8 cellular contexts compared by ENCODE assay signal in genomic region chr9:127805620-127806019, GRCh38. TPM values are rescaled to one million over a fixed set of nuclear protein-coding genes. Genes with fewer than 3 reads are reported as not detected.
A peak's percentile ranks its signal among the peaks of the same experiment; 100 is the strongest.
DNase-seq lines count a peak whose midpoint lies in the region; ATAC-seq and TF ChIP-seq lines count a peak whose summit lies in the region.

No MANE protein-coding gene starts in this region.

- in situ Hi-C loops in transverse colon (cut with MboI; ENCODE audit: low pct_ligation_motif_present in 1 of 4, low pct_unique_long_range_greater_than_20kb in 1 of 4, low sequenced_read_pairs in 3 of 4), result no loop called here

- DNase-seq in heart right ventricle (no peak), left ventricle myocardium superior (no peak), OCI-M1 (lab: John Stamatoyannopoulos, UW) (peak; percentile 35), transverse colon (peak; percentile 54), prostate gland (ENCODE audit: low spot score) (no peak), thyroid gland (no peak)
- DNase-seq in effector CD8-positive, alpha-beta T cell (lab: John Stamatoyannopoulos, UW), result peak; percentile 6

- H3K4me1 ChIP-seq in heart right ventricle, result peaks cover 12 to 57% (median 28%) of the 10 kb centered on the region in 9 donors
- H3K4me1 ChIP-seq in transverse colon, result peaks cover 21 to 38% (median 36%) of the 10 kb centered on the region in 4 donors
- peaks cover 16% of the 10 kb centered on the region for H3K4me1 ChIP-seq in prostate gland (replicated peaks)
- H3K4me1 ChIP-seq in thyroid gland, result peaks cover 11 to 28% of the 10 kb centered on the region in 2 donors

- H3K4me3 ChIP-seq in heart right ventricle (no peak overlapping the region), transverse colon (no peak overlapping the region), prostate gland (no peak overlapping the region), thyroid gland (replicated peaks in 1 of 3) (no peak overlapping the region)

- H3K36me3 ChIP-seq in heart right ventricle, result peaks cover 0 to 58% (median 15%) of the 10 kb centered on the region in 9 donors
- H3K36me3 ChIP-seq in transverse colon, result no peaks in the 10 kb centered on the region
- peaks cover 0 to 5% of the 10 kb centered on the region in 2 donors for H3K36me3 ChIP-seq in prostate gland
- peaks cover 14 to 22% of the 10 kb centered on the region in 2 donors for H3K36me3 ChIP-seq in thyroid gland

- intact Hi-C loops in heart right ventricle (cut with DNase I) (loop anchor here in 2 of 10 donors (5.0 to 10.0 kb wide), 3 partner anchors 67 to 112 kb away; partner anchors contain the start of gene ST6GALNAC4 (in 2 of the 2)), left ventricle myocardium superior (cut with micrococcal nuclease) (no loop called here), transverse colon (cut with DNase I; ENCODE audit: low total_unique reads) (no loop called here), prostate gland (cut with DNase I) (no loop called here), thyroid gland (cut with DNase I) (no loop called here)

- TF ChIP-seq POLR2A in transverse colon (IDR thresholded peaks at IDR 0.05) (no peak), prostate gland (IDR thresholded peaks at IDR 0.05) (no peak), thyroid gland (IDR thresholded peaks at IDR 0.05) (no peak)

- H3K27ac ChIP-seq in heart right ventricle (no peak overlapping the region), transverse colon (no peak overlapping the region), prostate gland (no peak overlapping the region), thyroid gland (no peak overlapping the region)

- peak in 6 of 9 donors; percentile 24 to 45 (median 33) for TF ChIP-seq CTCF in heart right ventricle (IDR thresholded peaks at IDR 0.05)
- peak in 3 of 5 experiments; percentile 11 to 29 (median 28) for TF ChIP-seq CTCF in transverse colon (IDR thresholded peaks at IDR 0.05)
- peak in 1 of 4 experiments; percentile 20 for TF ChIP-seq CTCF in prostate gland (IDR thresholded peaks at IDR 0.05)
- peak in 1 of 6 experiments; percentile 21 for TF ChIP-seq CTCF in thyroid gland (IDR thresholded peaks at IDR 0.05)

- ATAC-seq in heart right ventricle, result no peak
- no peak for ATAC-seq in left ventricle myocardium superior
- no peak for ATAC-seq in GM19467 (IDR thresholded peaks at IDR 0.05; ENCODE audit: unreplicated experiment)

- WGBS in heart right ventricle, 2 donors, result 78 to 83% methylated on average over 8 of the region's 8 CpGs
- WGBS in transverse colon (ENCODE audit: low coverage in 1 of 2), 2 donors, result 79 to 80% methylated on average over 4 to 8 of the region's 8 CpGs
- 82% methylated on average over 8 of the region's 8 CpGs for WGBS in prostate gland
- 71 to 75% methylated on average over 8 of the region's 8 CpGs for WGBS in thyroid gland, 2 donors

- no peak for TF ChIP-seq EP300 in transverse colon (IDR thresholded peaks at IDR 0.05; ENCODE audit: low read depth)

- H3K27me3 ChIP-seq in heart right ventricle (no peaks in the 10 kb centered on the region), transverse colon (no peaks in the 10 kb centered on the region), prostate gland (replicated peaks; ENCODE audit: insufficient read depth) (no peaks in the 10 kb centered on the region), thyroid gland (no peaks in the 10 kb centered on the region)

- no peaks in the 10 kb centered on the region for H3K9me3 ChIP-seq in heart right ventricle
- H3K9me3 ChIP-seq in transverse colon, result no peaks in the 10 kb centered on the region
- no peaks in the 10 kb centered on the region for H3K9me3 ChIP-seq in prostate gland
- H3K9me3 ChIP-seq in thyroid gland, result no peaks in the 10 kb centered on the region

RNA-seq across cellular contexts. Expression of gene FPGS, which starts 2.9 kb away (rescaled TPM):
- total RNA-seq in heart right ventricle (10 to 100 TPM; 40.2 to 58.5 (median 46.5) TPM), left ventricle myocardium superior (31.9 TPM), transverse colon (100 to 1,000 TPM in 1 of 4 donors, 10 to 100 TPM in 3; 31.4 to 144 (median 74.8) TPM), prostate gland (100 to 1,000 TPM; 117 TPM), thyroid gland (10 to 100 TPM; 58.5 to 78.0 (median 62.1) TPM)
- 10 to 100 TPM; 40.7 to 45.5 TPM for polyA plus RNA-seq in heart right ventricle

RNA-seq across cellular contexts. Expression of gene CDK9, which starts 19.8 kb away (rescaled TPM):
- total RNA-seq in heart right ventricle, result 10 to 100 TPM; 30.9 to 59.0 (median 44.1) TPM
- polyA plus RNA-seq in heart right ventricle, result 10 to 100 TPM; 32.5 to 47.7 TPM
- 48.4 TPM for total RNA-seq in left ventricle myocardium superior
- 10 to 100 TPM; 32.6 to 78.9 (median 49.3) TPM for total RNA-seq in transverse colon
- 100 to 1,000 TPM in 1 of 2 donors, 10 to 100 TPM in 1; 60.3 to 130 TPM for total RNA-seq in prostate gland
- 10 to 100 TPM; 47.5 to 85.2 (median 78.3) TPM for total RNA-seq in thyroid gland

RNA-seq across cellular contexts. Expression of gene SH2D3C, which starts 27.2 kb away (rescaled TPM):
- total RNA-seq in heart right ventricle, result 10 to 100 TPM; 10.9 to 26.0 (median 17.7) TPM
- 10 to 100 TPM; 30.1 to 36.7 TPM for polyA plus RNA-seq in heart right ventricle
- 18.3 TPM for total RNA-seq in left ventricle myocardium superior
- 10 to 100 TPM in 1 of 4 donors, 1 to 10 TPM in 3; 2.6 to 10.1 (median 3.9) TPM for total RNA-seq in transverse colon
- 10 to 100 TPM in 1 of 2 donors, 1 to 10 TPM in 1; 5.5 to 11.4 TPM for total RNA-seq in prostate gland
- 10 to 100 TPM; 10.0 to 24.9 (median 18.2) TPM for total RNA-seq in thyroid gland

RNA-seq across cellular contexts. Expression of gene ENG, which starts 48.8 kb away (rescaled TPM):
- 100 to 1,000 TPM in 8 of 10 donors, 10 to 100 TPM in 2; 76.8 to 263 (median 137) TPM for total RNA-seq in heart right ventricle
- polyA plus RNA-seq in heart right ventricle, result 100 to 1,000 TPM; 199 to 310 TPM
- total RNA-seq in left ventricle myocardium superior, result 134 TPM
- 10 to 100 TPM; 10.6 to 23.9 (median 17.0) TPM for total RNA-seq in transverse colon
- 100 to 1,000 TPM in 1 of 2 donors, 10 to 100 TPM in 1; 24.3 to 336 TPM for total RNA-seq in prostate gland
- total RNA-seq in thyroid gland, result 100 to 1,000 TPM in 1 of 4 donors, 10 to 100 TPM in 3; 45.6 to 115 (median 51.1) TPM

Comparison
In these comparisons a context has a peak if more than half of its experiments do, and no peak if none do; other contexts are left out.
1. DNase-seq: peak in OCI-M1 (single experiment), effector CD8-positive, alpha-beta T cell (single experiment) and transverse colon (single experiment); none in heart right ventricle (0 of 2), left ventricle myocardium superior (single experiment), prostate gland (single experiment) and thyroid gland (0 of 2).